In the genomic region with DNA sequence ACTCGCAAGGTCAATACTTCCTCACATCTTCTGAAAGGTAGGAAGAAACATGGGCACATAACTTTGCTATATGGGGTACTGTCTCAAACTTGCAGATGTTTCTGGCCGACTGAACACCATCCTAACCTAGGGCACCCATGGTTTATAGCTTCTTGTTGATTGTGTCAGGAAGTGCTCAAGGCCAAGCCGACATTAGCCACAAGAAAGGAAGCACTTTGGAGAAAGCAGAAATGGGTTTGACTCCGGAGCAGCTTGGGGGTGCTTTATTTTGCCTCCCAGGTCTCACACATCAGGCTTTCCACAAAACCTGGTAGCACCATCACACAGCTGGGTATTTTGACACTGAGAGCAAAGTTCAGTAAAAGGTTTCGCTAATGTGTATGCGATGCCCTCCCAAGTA, we compare ENCODE assay signal across 1 cellular context.
TF ChIP-seq lines count a peak whose summit lies in the region.

No MANE protein-coding gene starts in this region.

TF ChIP-seq in IMR-90, 13 proteins besides CTCF, POLR2A, EP300 and RAD21:
- TF ChIP-seq CEBPB (IDR thresholded peaks at IDR 0.05; ENCODE audit: low read depth, low read length) (no peak), FOS (IDR thresholded peaks at IDR 0.05; ENCODE audit: low read depth, low read length) (no peak), RFX5 (IDR thresholded peaks at IDR 0.05; ENCODE audit: low read depth, low read length) (no peak), MAFK (IDR thresholded peaks at IDR 0.05; ENCODE audit: low read depth, low read length) (no peak), MAZ (IDR thresholded peaks at IDR 0.05; ENCODE audit: borderline replicate concordance, low read depth, low read length) (no peak), NFE2L2 (IDR thresholded peaks at IDR 0.05; ENCODE audit: low read depth, low read length) (no peak), CHD1 (IDR thresholded peaks at IDR 0.05; ENCODE audit: low read depth, low read length) (no peak), SMC3 (IDR thresholded peaks at IDR 0.05; ENCODE audit: low read depth, low read length) (no peak)
- TF ChIP-seq, protein P1, sequence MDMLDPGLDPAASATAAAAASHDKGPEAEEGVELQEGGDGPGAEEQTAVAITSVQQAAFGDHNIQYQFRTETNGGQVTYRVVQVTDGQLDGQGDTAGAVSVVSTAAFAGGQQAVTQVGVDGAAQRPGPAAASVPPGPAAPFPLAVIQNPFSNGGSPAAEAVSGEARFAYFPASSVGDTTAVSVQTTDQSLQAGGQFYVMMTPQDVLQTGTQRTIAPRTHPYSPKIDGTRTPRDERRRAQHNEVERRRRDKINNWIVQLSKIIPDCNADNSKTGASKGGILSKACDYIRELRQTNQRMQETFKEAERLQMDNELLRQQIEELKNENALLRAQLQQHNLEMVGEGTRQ (IDR thresholded peaks at IDR 0.05; ENCODE audit: low read depth, low read length): no peak
- TF ChIP-seq, protein P2, sequence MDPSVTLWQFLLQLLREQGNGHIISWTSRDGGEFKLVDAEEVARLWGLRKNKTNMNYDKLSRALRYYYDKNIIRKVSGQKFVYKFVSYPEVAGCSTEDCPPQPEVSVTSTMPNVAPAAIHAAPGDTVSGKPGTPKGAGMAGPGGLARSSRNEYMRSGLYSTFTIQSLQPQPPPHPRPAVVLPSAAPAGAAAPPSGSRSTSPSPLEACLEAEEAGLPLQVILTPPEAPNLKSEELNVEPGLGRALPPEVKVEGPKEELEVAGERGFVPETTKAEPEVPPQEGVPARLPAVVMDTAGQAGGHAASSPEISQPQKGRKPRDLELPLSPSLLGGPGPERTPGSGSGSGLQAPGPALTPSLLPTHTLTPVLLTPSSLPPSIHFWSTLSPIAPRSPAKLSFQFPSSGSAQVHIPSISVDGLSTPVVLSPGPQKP (IDR thresholded peaks at IDR 0.05; ENCODE audit: borderline replicate concordance, low read depth, low read length): no peak
